ENCODE assay signal across 1 cellular context in the genomic region with DNA sequence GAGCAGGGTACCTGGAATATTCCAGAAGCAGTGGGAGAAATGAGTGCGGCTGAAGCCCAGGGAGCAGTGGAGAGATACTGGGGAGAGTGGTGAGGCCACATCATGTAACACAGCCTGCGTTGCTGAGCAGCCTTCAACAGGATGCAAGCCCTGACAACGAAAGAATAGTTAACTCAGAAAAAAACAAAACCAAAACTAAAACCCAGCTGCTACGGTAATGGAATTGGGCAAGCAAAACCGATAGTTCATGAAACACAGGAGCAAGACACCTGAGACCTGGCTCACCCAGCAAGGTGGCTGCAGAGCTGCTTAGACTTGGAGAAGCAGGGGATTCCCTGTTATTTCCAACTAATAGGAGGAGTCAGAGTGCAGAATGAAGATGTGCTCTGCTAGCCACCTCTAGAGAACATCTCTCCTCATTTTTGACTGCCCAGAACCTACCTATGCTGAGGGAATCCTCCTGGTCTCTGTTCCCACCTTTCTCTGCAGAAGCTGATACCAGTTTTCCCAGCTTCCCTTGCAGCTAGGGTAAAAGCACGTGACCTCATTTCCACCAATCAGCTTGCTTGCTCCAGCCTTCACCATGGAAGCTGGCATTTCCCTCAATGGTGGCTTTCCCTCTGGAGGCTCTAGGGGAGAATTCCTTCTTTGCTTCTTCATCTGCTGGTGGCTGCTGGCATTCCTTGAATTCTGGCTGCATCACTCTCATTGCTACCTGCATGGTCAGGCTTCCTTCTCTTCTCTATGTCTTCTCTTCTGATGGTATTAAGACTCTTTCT.
TF ChIP-seq lines count a peak whose summit lies in the region.

No MANE protein-coding gene starts in this region.

TF ChIP-seq in SK-N-SH, 30 proteins besides CTCF, POLR2A, EP300 and RAD21 (continued from another document):
- no peak for TF ChIP-seq EZH2phosphoT487 (IDR thresholded peaks at IDR 0.05; ENCODE audit: borderline replicate concordance, low read depth)
- TF ChIP-seq, protein P1, sequence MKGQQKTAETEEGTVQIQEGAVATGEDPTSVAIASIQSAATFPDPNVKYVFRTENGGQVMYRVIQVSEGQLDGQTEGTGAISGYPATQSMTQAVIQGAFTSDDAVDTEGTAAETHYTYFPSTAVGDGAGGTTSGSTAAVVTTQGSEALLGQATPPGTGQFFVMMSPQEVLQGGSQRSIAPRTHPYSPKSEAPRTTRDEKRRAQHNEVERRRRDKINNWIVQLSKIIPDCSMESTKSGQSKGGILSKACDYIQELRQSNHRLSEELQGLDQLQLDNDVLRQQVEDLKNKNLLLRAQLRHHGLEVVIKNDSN (IDR thresholded peaks at IDR 0.05; ENCODE audit: borderline replicate concordance, low read depth), result peak; percentile 21; the same call in 1 of the 2 replicates
- TF ChIP-seq FOXJ3 (CRISPR knock-in tag; IDR thresholded peaks at IDR 0.05), result no peak
